ENCODE assay signal across 18 cellular contexts in the genomic region with DNA sequence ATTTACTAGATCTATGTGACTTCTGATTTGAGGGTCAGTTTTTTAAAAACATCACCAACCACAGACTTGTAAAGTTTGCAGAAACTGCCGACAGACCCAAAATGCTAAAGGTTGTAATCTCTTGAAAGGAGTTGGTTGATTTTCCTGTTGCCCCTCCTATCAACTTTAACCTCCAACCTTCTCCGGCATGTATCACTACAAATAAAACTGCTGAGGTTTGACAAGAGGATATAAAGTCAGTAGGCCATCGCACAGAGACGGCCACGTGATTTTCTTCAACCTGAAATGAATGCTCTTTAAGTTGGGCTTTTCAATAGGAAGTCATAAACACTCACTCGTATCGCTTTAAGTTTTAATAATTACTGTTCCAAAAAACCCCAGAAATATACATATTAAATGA.
A peak's percentile ranks its signal among the peaks of the same experiment; 100 is the strongest.
DNase-seq lines count a peak whose midpoint lies in the region; ATAC-seq, FAIRE-seq and TF ChIP-seq lines count a peak whose summit lies in the region.
"Had no signal": no experiment of that assay in that cellular context is flagged by ENCODE, and none has a peak within 500 bp of the region (broad histone marks: within the 10 kb centered on the region; RNA-seq: fewer than 3 reads in every experiment).

No MANE protein-coding gene starts in this region.

- BruUV-seq in HepG2 (replicated peaks; lab: Mats Ljungman, UMichigan), result no TSS peak

- H3K36me3 ChIP-seq in liver (ENCODE audit: control insufficient read depth in 4 of 4, insufficient read depth in 3 of 4, low read depth in 1 of 4, low read length in 3 of 4) (no peaks in the 10 kb centered on the region), HepG2 (replicated peaks in 1 of 2; ENCODE audit: control insufficient read depth in 1 of 2, insufficient read depth in 2 of 2, low read length in 2 of 2) (no peaks in the 10 kb centered on the region)

- TF ChIP-seq RAD21 in liver (IDR thresholded peaks at IDR 0.05) (no peak), HepG2 (CRISPR knock-in tag; IDR thresholded peaks at IDR 0.05) (no peak)

- no peaks in the 10 kb centered on the region for H4K20me1 ChIP-seq in HepG2 (ENCODE audit: insufficient read depth, low read length)

- peak overlapping the region; percentile 34 for H3K4me3 Mint-ChIP-seq in nephron progenitor cell
- H3K4me3 Mint-ChIP-seq in activated CD4-positive, alpha-beta memory T cell treated with anti-CD3 and anti-CD28 coated beads for 36 hours, result no peak overlapping the region
- H3K4me3 Mint-ChIP-seq: CD4-positive, alpha-beta T cell; H9 had no signal

- no peak for FAIRE-seq in HepG2 (lab: Jason Lieb, UNC)
- FAIRE-seq: A549, GM18507 had no signal

- TF ChIP-seq POLR2A in HepG2 (IDR thresholded peaks at IDR 0.05; ENCODE audit: insufficient read depth in 1 of 2, low read depth in 2 of 2, low read length in 2 of 2), result no peak

- H3K9ac ChIP-seq in liver (ENCODE audit: low read depth in 1 of 2, low read length in 2 of 2) (no peak overlapping the region), HepG2 (ENCODE audit: insufficient read depth, low read depth, low read length) (no peak overlapping the region)

- H3K4me3 ChIP-seq in liver (ENCODE audit: low read depth in 1 of 3, low read length in 3 of 3), result no peak overlapping the region
- no peak overlapping the region for H3K4me3 ChIP-seq in HepG2 (replicated peaks in 1 of 3; ENCODE audit: insufficient read depth in 1 of 3, low read depth in 2 of 3, low read length in 3 of 3)
- H3K4me3 ChIP-seq: A549 had no signal

- WGBS in liver, result 82% methylated on average over 7 of the region's 7 CpGs
- 96% methylated on average over 7 of the region's 7 CpGs for WGBS in HepG2 (ENCODE audit: low lambda C conversion rate)

- no peak for TF ChIP-seq CTCF in liver (IDR thresholded peaks at IDR 0.05; ENCODE audit: low read depth, low read length, missing input control)
- TF ChIP-seq CTCF in HepG2 (CRISPR knock-in tag; IDR thresholded peaks at IDR 0.05), result no peak
- TF ChIP-seq CTCF in nephron progenitor cell (IDR thresholded peaks at IDR 0.05), result no peak

- H3K79me2 ChIP-seq in HepG2 (ENCODE audit: insufficient read depth, low read length), result no peaks in the 10 kb centered on the region

- H3K27ac Mint-ChIP-seq in nephron progenitor cell, result peak overlapping the region; percentile 96
- no peak overlapping the region for H3K27ac Mint-ChIP-seq in activated CD4-positive, alpha-beta memory T cell treated with anti-CD3 and anti-CD28 coated beads for 36 hours
- H3K27ac Mint-ChIP-seq: CD4-positive, alpha-beta T cell had no signal

- POLR2A ChIA-PET in HepG2 (lab: Yijun Ruan, JAX), result no interaction called here
- POLR2A ChIA-PET in activated CD4-positive, alpha-beta memory T cell treated with anti-CD3 and anti-CD28 coated beads for 36 hours (lab: Charles Lee), result no interaction called here

- intact Hi-C loops in HepG2 (cut with micrococcal nuclease; ENCODE audit: unreplicated experiment) (no loop called here), posterior vena cava (cut with DNase I) (no loop called here)
- intact Hi-C loops in activated CD4-positive, alpha-beta memory T cell treated with anti-CD3 and anti-CD28 coated beads for 36 hours (cut with micrococcal nuclease), result no loop called here

- DNase-seq in HepG2 (ENCODE audit: low spot score) (no peak), left lobe of liver (ENCODE audit: low spot score) (no peak), nephron progenitor cell (peak; percentile 11), posterior vena cava (ENCODE audit: low spot score) (no peak), NCI-H2196 (lab: John Stamatoyannopoulos, UW; ENCODE audit: unreplicated experiment) (no peak)
- DNase-seq in activated CD4-positive, alpha-beta memory T cell treated with anti-CD3 and anti-CD28 coated beads for 36 hours, result no peak
- DNase-seq: AML-193; CD4-positive, alpha-beta T cell; DMS153; DMS79; GDM1; GOT3; H9 had no signal

- H3K27ac ChIP-seq in liver (ENCODE audit: low read depth in 1 of 2, low read length in 2 of 2) (no peak overlapping the region), HepG2 (ENCODE audit: extremely low read length, insufficient read depth, low read length) (no peak overlapping the region)
- H3K27ac ChIP-seq: 22Rv1, A549, C4-2B had no signal

- H3K9me3 Mint-ChIP-seq in nephron progenitor cell, result no peaks in the 10 kb centered on the region
- no peaks in the 10 kb centered on the region for H3K9me3 Mint-ChIP-seq in activated CD4-positive, alpha-beta memory T cell treated with anti-CD3 and anti-CD28 coated beads for 36 hours
- H3K9me3 Mint-ChIP-seq: CD4-positive, alpha-beta T cell had no signal

- H3K36me3 Mint-ChIP-seq in nephron progenitor cell (ENCODE audit: low read depth), result peaks cover 13% of the 10 kb centered on the region
- peaks cover 16% of the 10 kb centered on the region for H3K36me3 Mint-ChIP-seq in activated CD4-positive, alpha-beta memory T cell treated with anti-CD3 and anti-CD28 coated beads for 36 hours

- CTCF ChIA-PET in HepG2 (lab: Yijun Ruan, JAX; ENCODE audit: low intra/inter-chr PET ratio, low total read pairs), result no interaction called here
- CTCF ChIA-PET in activated CD4-positive, alpha-beta memory T cell treated with anti-CD3 and anti-CD28 coated beads for 36 hours (lab: Charles Lee), result no interaction called here

- H3K4me1 ChIP-seq in liver (ENCODE audit: control insufficient read depth in 4 of 4, insufficient read depth in 4 of 4, low read length in 3 of 4), result no peaks in the 10 kb centered on the region
- H3K4me1 ChIP-seq in HepG2 (ENCODE audit: insufficient read depth, low read length), result no peaks in the 10 kb centered on the region
- H3K4me1 ChIP-seq: A549 had no signal

- peaks cover 66% of the 10 kb centered on the region for H3K4me1 Mint-ChIP-seq in nephron progenitor cell
- no peaks in the 10 kb centered on the region for H3K4me1 Mint-ChIP-seq in activated CD4-positive, alpha-beta memory T cell treated with anti-CD3 and anti-CD28 coated beads for 36 hours (ENCODE audit: low read depth)

- no peak overlapping the region for H3K4me2 ChIP-seq in HepG2 (ENCODE audit: low read depth, low read length)
- H3K4me2 ChIP-seq: A549 had no signal

- ATAC-seq in HepG2 (no peak), left lobe of liver (peak; percentile 36)
- ATAC-seq: A549 had no signal

- H3K27me3 ChIP-seq in liver (ENCODE audit: control insufficient read depth in 4 of 4, insufficient read depth in 4 of 4, low read length in 3 of 4) (no peaks in the 10 kb centered on the region), HepG2 (ENCODE audit: control insufficient read depth in 1 of 2, insufficient read depth in 2 of 2, low read length in 2 of 2) (no peaks in the 10 kb centered on the region)

- no peak for TF ChIP-seq EP300 in HepG2 (IDR thresholded peaks at IDR 0.05; ENCODE audit: low read depth in 2 of 2, low read length in 2 of 2)
- TF ChIP-seq EP300 in HepG2 (CRISPR knock-in tag; IDR thresholded peaks at IDR 0.05; ENCODE audit: borderline replicate concordance), result no peak

- no peaks in the 10 kb centered on the region for H3K9me3 ChIP-seq in liver (ENCODE audit: control insufficient read depth in 4 of 4, low read length in 3 of 4)
- no peaks in the 10 kb centered on the region for H3K9me3 ChIP-seq in HepG2 (ENCODE audit: low read length)
- H3K9me3 ChIP-seq: A549 had no signal

- peaks cover 4% of the 10 kb centered on the region for H3K27me3 Mint-ChIP-seq in nephron progenitor cell (ENCODE audit: low read depth, poor library complexity)
- H3K27me3 Mint-ChIP-seq in activated CD4-positive, alpha-beta memory T cell treated with anti-CD3 and anti-CD28 coated beads for 36 hours, result no peaks in the 10 kb centered on the region
- H3K27me3 Mint-ChIP-seq: CD4-positive, alpha-beta T cell had no signal

- in situ Hi-C loops in HepG2 (cut with HindIII; ENCODE audit: extremely low pct_ligation_motif_present, low pct_unique_long_range_greater_than_20kb), result no loop called here

- H2AFZ ChIP-seq in HepG2 (ENCODE audit: low read length), result no peak overlapping the region

TF ChIP-seq in liver, 16 proteins besides CTCF, POLR2A, EP300 and RAD21:
- no peak for TF ChIP-seq SP1 (IDR thresholded peaks at IDR 0.05)
- TF ChIP-seq NR2F2 (IDR thresholded peaks at IDR 0.05), result peak; percentile 92
- TF ChIP-seq RXRA (IDR thresholded peaks at IDR 0.05), result peak in 1 of 2 donors; percentile 53

TF ChIP-seq in HepG2, 621 proteins besides CTCF, POLR2A, EP300 and RAD21 (continues in another document):
- TF ChIP-seq ZMAT3 (CRISPR knock-in tag; conservative IDR thresholded peaks at IDR 0.05) (no peak), NONO (IDR thresholded peaks at IDR 0.05) (no peak), NONO (CRISPR knock-in tag; conservative IDR thresholded peaks at IDR 0.05) (no peak), FOSL1 (CRISPR knock-in tag; IDR thresholded peaks at IDR 0.05; ENCODE audit: borderline replicate concordance) (no peak)
- TF ChIP-seq, protein P1, sequence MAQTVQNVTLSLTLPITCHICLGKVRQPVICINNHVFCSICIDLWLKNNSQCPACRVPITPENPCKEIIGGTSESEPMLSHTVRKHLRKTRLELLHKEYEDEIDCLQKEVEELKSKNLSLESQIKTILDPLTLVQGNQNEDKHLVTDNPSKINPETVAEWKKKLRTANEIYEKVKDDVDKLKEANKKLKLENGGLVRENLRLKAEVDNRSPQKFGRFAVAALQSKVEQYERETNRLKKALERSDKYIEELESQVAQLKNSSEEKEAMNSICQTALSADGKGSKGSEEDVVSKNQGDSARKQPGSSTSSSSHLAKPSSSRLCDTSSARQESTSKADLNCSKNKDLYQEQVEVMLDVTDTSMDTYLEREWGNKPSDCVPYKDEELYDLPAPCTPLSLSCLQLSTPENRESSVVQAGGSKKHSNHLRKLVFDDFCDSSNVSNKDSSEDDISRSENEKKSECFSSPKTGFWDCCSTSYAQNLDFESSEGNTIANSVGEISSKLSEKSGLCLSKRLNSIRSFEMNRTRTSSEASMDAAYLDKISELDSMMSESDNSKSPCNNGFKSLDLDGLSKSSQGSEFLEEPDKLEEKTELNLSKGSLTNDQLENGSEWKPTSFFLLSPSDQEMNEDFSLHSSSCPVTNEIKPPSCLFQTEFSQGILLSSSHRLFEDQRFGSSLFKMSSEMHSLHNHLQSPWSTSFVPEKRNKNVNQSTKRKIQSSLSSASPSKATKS (CRISPR knock-in tag; IDR thresholded peaks at IDR 0.05), result no peak
- TF ChIP-seq, protein P2, sequence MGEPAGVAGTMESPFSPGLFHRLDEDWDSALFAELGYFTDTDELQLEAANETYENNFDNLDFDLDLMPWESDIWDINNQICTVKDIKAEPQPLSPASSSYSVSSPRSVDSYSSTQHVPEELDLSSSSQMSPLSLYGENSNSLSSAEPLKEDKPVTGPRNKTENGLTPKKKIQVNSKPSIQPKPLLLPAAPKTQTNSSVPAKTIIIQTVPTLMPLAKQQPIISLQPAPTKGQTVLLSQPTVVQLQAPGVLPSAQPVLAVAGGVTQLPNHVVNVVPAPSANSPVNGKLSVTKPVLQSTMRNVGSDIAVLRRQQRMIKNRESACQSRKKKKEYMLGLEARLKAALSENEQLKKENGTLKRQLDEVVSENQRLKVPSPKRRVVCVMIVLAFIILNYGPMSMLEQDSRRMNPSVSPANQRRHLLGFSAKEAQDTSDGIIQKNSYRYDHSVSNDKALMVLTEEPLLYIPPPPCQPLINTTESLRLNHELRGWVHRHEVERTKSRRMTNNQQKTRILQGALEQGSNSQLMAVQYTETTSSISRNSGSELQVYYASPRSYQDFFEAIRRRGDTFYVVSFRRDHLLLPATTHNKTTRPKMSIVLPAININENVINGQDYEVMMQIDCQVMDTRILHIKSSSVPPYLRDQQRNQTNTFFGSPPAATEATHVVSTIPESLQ (CRISPR knock-in tag; conservative IDR thresholded peaks at IDR 0.05), result no peak
